ENCODE assay signal across 18 cellular contexts in the genomic region with DNA sequence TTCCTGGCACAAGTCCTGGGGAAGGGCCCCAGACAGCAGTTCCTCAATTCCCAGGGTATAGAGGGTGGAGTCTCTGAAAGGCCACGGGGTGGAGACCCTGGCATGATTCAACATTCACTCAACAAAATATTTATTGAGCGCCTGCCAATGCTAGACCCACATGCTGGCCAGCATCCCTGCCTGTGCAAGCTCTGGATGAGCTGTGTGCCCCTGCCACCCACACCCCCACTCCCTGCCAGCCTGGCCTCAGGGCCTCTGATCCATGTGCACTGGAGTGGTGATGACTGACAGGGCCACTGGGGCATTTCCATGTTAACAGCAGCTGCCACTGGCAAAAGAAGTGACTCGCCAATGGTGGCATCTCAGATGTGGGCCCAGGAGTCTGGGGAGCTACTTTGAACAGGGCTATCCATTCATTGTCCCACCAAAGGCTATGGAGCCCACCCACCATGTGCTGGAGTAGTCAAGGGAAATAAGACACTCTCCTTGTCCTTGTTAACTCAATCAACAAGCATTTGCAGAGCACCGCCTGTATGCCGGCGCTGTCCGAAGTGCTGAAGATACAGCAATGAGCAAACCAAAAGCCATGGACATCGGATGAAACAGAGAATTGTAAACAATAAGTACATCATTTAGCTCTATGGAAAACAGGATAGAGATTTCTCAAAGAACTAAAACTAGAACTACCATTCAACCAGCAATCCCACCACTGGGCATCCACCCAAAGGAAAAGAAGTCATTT. TPM values are rescaled to one million over a fixed set of nuclear protein-coding genes. Genes with fewer than 3 reads are reported as not detected.
A peak's percentile ranks its signal among the peaks of the same experiment; 100 is the strongest.
DNase-seq lines count a peak whose midpoint lies in the region; ATAC-seq and TF ChIP-seq lines count a peak whose summit lies in the region.
"Had no signal": no experiment of that assay in that cellular context is flagged by ENCODE, and none has a peak within 500 bp of the region (broad histone marks: within the 10 kb centered on the region; RNA-seq: fewer than 3 reads in every experiment).

No MANE protein-coding gene starts in this region.

- H3K4me2 ChIP-seq in GM23248 (ENCODE audit: unreplicated experiment) = no peak overlapping the region

- no peaks in the 10 kb centered on the region for H3K9me2 ChIP-seq in GM23248 (ENCODE audit: insufficient read depth)

- H3K27ac ChIP-seq in 22Rv1 (peak overlapping the region; percentile 25), GM23248 (no peak overlapping the region), RWPE2 (ENCODE audit: poor library complexity, severe bottlenecking) (no peak overlapping the region)
- H3K27ac ChIP-seq: body of pancreas, neutrophil, tibial artery had no signal

- DNase-seq in GM23248 (peak; percentile 47), RWPE2 (ENCODE audit: low spot score) (no peak), fibroblast of mammary gland (ENCODE audit: low read depth) (peak; percentile 23), mucosa of descending colon (no peak), H4 (ENCODE audit: low spot score) (no peak), occipital lobe (lab: John Stamatoyannopoulos, UW) (no peak)
- DNase-seq: activated effector memory CD4-positive, alpha-beta T cell treated with Interleukin-2 at 50 U/mL for 16 hours; body of pancreas; Calu3; mesendoderm; NCI-H1417; stimulated activated CD4-positive, alpha-beta T cell treated with anti-CD3 and anti-CD28 coated beads, Interleukin-4, amount 100 ng/mL, for 4 hours had no signal

- H3K4me1 ChIP-seq in GM23248 (ENCODE audit: insufficient read depth) = no peaks in the 10 kb centered on the region
- H3K4me1 ChIP-seq in RWPE2 (ENCODE audit: insufficient read depth, poor library complexity, severe bottlenecking) = peaks cover 9% of the 10 kb centered on the region
- H3K4me1 ChIP-seq in mucosa of descending colon (ENCODE audit: low read depth) = peaks cover 5% of the 10 kb centered on the region

- H3K9ac ChIP-seq in GM23248 = no peak overlapping the region

- H2AFZ ChIP-seq in GM23248 = no peak overlapping the region

- in situ Hi-C loops in GM23248 (cut with MboI) = no loop called here

- peak; percentile 9; the same call in 1 of the 3 replicates for ATAC-seq in RWPE2 (ENCODE audit: low read depth)
- no peak for ATAC-seq in HG03095 (IDR thresholded peaks at IDR 0.05; ENCODE audit: unreplicated experiment)
- ATAC-seq in mucosa of descending colon = no peak
- ATAC-seq: body of pancreas had no signal

- no peaks in the 10 kb centered on the region for H3K79me2 ChIP-seq in GM23248 (ENCODE audit: insufficient read depth)

- H3F3A ChIP-seq in GM23248 (ENCODE audit: insufficient read depth) = no peaks in the 10 kb centered on the region

- H4K20me1 ChIP-seq in GM23248 (ENCODE audit: insufficient read depth) = no peaks in the 10 kb centered on the region

- no peak overlapping the region for H3K4me3 ChIP-seq in GM23248
- H3K4me3 ChIP-seq in RWPE2 (ENCODE audit: severe bottlenecking) = no peak overlapping the region
- no peak overlapping the region for H3K4me3 ChIP-seq in fibroblast of mammary gland (ENCODE audit: control insufficient read depth, low read depth, low read length)
- no peak overlapping the region for H3K4me3 ChIP-seq in mucosa of descending colon
- H3K4me3 ChIP-seq: body of pancreas, tibial artery had no signal

- no peak for TF ChIP-seq CTCF in 22Rv1 (IDR thresholded peaks at IDR 0.05)
- TF ChIP-seq CTCF in RWPE2 (IDR thresholded peaks at IDR 0.05; ENCODE audit: poor library complexity, severe bottlenecking) = no peak
- no peak for TF ChIP-seq CTCF in fibroblast of mammary gland (conservative IDR thresholded peaks at IDR 0.05; ENCODE audit: control insufficient read depth, insufficient read depth, low read depth, low read length)
- TF ChIP-seq CTCF in mucosa of descending colon (IDR thresholded peaks at IDR 0.05) = no peak

- intact Hi-C loops in mucosa of descending colon (cut with DNase I, micrococcal nuclease) = no loop called here

- 44 to 45% methylated on average over 8 of the region's 8 CpGs for whole genome bisulfite sequencing in GM23248 (ENCODE audit: low coverage in 1 of 2, low lambda C conversion rate in 2 of 2, missing lambda C conversion rate in 2 of 2), 2 experiments

- H3K9me3 ChIP-seq in GM23248 (ENCODE audit: low read depth) (no peaks in the 10 kb centered on the region), RWPE2 (ENCODE audit: severe bottlenecking) (peaks cover 2% of the 10 kb centered on the region), mucosa of descending colon (peaks cover 4% of the 10 kb centered on the region)
- H3K9me3 ChIP-seq: body of pancreas, neutrophil had no signal

- no peaks in the 10 kb centered on the region; the same call in 1 of the 2 replicates for H3K27me3 ChIP-seq in GM23248 (replicated peaks; ENCODE audit: insufficient read depth)
- no peaks in the 10 kb centered on the region for H3K27me3 ChIP-seq in RWPE2 (ENCODE audit: insufficient read depth, poor library complexity, severe bottlenecking)
- H3K27me3 ChIP-seq: body of pancreas had no signal

- no peaks in the 10 kb centered on the region for H3K36me3 ChIP-seq in GM23248 (ENCODE audit: low read depth)
- no peaks in the 10 kb centered on the region for H3K36me3 ChIP-seq in RWPE2 (ENCODE audit: low read depth)
- H3K36me3 ChIP-seq in mucosa of descending colon (ENCODE audit: low read depth) = no peaks in the 10 kb centered on the region
- H3K36me3 ChIP-seq: neutrophil had no signal

RNA-seq across cellular contexts. Expression of gene PRSS22, which starts 3.0 kb away (rescaled TPM):
- total RNA-seq in GM23248 (2014; rRNA removed; shearing (Covaris generic)) = not detected in 2 replicates
- not detected in 2 replicates for polyA plus RNA-seq in GM23248 (2016; fragmentation: Nextera tagmentation; extraction: Ambion mirVana)
- total RNA-seq in mucosa of descending colon = 10 to 100 TPM in 1 of 3 donors, 1 to 10 TPM in 2; 1.6 to 29.0 (median 1.9) TPM
- total RNA-seq in H4 (2014; rRNA removed; shearing (Covaris generic)) = not detected in 2 replicates
- total RNA-seq in occipital lobe = not detected
- total RNA-seq: activated CD8-positive, alpha-beta memory T cell treated with anti-CD3 and anti-CD28 coated beads for 36 hours; fibroblast of villous mesenchyme had no signal

RNA-seq across cellular contexts. Expression of gene FLYWCH2, which starts 22.0 kb away (rescaled TPM):
- total RNA-seq in GM23248 (2014; rRNA removed; shearing (Covaris generic)) = 60.3 and 112 TPM in 2 replicates
- polyA plus RNA-seq in GM23248 (2016; fragmentation: Nextera tagmentation; extraction: Ambion mirVana) = 48.6 and 53.6 TPM in 2 replicates
- total RNA-seq in mucosa of descending colon (10 to 100 TPM; 23.3 to 26.9 (median 25.3) TPM), occipital lobe (43.8 TPM)
- total RNA-seq in H4 (2014; rRNA removed; shearing (Covaris generic)) = 57.3 and 77.7 TPM in 2 replicates

RNA-seq across cellular contexts. Expression of gene ZG16B, which starts 30.9 kb away (rescaled TPM):
- total RNA-seq in GM23248 (2014; rRNA removed; shearing (Covaris generic)) = not detected in 2 replicates
- polyA plus RNA-seq in GM23248 (2016; fragmentation: Nextera tagmentation; extraction: Ambion mirVana) = not detected in 2 replicates
- total RNA-seq in mucosa of descending colon (10 to 100 TPM in 2 of 3 donors, 1 to 10 TPM in 1; 6.8 to 40.7 (median 24.3) TPM), occipital lobe (0.47 TPM)
- 0.14 TPM in 1 of 2 replicates, not detected in the other for total RNA-seq in H4 (2014; rRNA removed; shearing (Covaris generic))
- total RNA-seq: body of pancreas had no signal

RNA-seq across cellular contexts. Expression of gene PRSS21, which starts 44.0 kb away (rescaled TPM):
- total RNA-seq in GM23248 (2014; rRNA removed; shearing (Covaris generic)) = not detected in 2 replicates
- polyA plus RNA-seq in GM23248 (2016; fragmentation: Nextera tagmentation; extraction: Ambion mirVana) = not detected in 2 replicates
- total RNA-seq in mucosa of descending colon = 1 to 10 TPM in 1 of 3 donors, under 1 TPM in 2; 0.51 to 4.1 (median 0.58) TPM
- not detected in 2 replicates for total RNA-seq in H4 (2014; rRNA removed; shearing (Covaris generic))
- not detected for total RNA-seq in occipital lobe
- total RNA-seq: Calu3 had no signal

RNA-seq across cellular contexts. Expression of gene FLYWCH1, which starts 50.7 kb away (rescaled TPM):
- 43.3 and 44.7 TPM in 2 replicates for total RNA-seq in GM23248 (2014; rRNA removed; shearing (Covaris generic))
- polyA plus RNA-seq in GM23248 (2016; fragmentation: Nextera tagmentation; extraction: Ambion mirVana) = 16.0 and 18.7 TPM in 2 replicates
- total RNA-seq in mucosa of descending colon (10 to 100 TPM; 26.6 to 46.0 (median 34.3) TPM), occipital lobe (20.7 TPM)
- 9.1 and 13.1 TPM in 2 replicates for total RNA-seq in H4 (2014; rRNA removed; shearing (Covaris generic))

Comparison
In these comparisons a context has a peak if more than half of its experiments do, and no peak if none do; other contexts are left out.
1. DNase-seq: peak in GM23248 (single experiment) and fibroblast of mammary gland (single experiment); none in RWPE2 (single experiment), mucosa of descending colon (0 of 3), H4 (single experiment) and occipital lobe (single experiment).